ENCODE assay signal across 23 cellular contexts in the genomic region with DNA sequence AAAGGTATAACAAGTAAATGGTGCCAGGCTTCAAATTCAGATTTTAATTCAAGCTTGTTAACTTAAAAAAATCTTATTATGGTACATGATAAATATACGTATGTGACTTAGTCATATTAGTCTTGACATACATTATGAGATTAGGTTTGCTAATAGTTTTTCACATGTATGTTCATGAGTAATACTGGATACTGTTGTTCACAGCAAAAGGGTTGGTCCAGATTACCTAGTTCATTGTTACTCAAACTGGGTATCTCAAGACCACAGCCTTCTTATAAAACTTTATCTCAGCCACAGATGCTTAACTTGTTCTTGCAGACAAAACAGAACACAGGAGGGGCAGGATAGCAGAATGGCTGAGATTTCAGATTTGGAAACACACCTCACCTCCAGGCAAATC. TPM values are rescaled to one million over a fixed set of nuclear protein-coding genes. Genes with fewer than 3 reads are reported as not detected.
A peak's percentile ranks its signal among the peaks of the same experiment; 100 is the strongest.
DNase-seq lines count a peak whose midpoint lies in the region; ATAC-seq and FAIRE-seq lines count a peak whose summit lies in the region.
"Had no signal": no experiment of that assay in that cellular context is flagged by ENCODE, and none has a peak within 500 bp of the region (broad histone marks: within the 10 kb centered on the region; RNA-seq: fewer than 3 reads in every experiment).

No MANE protein-coding gene starts in this region.

- DNase-seq in activated CD4-positive, alpha-beta T cell treated with anti-CD3 and anti-CD28 coated beads for 36 hours: no peak
- no peak for DNase-seq in activated CD4-positive, alpha-beta T cell treated with anti-CD3 and anti-CD28 coated beads for 1 hour
- DNase-seq in amniotic epithelial cell (ENCODE audit: low read depth): peak; percentile 4
- no peak for DNase-seq in GM23248
- DNase-seq in GM19238 (ENCODE audit: insufficient read length, low spot score): no peak
- DNase-seq: Caco-2; CD4-positive, CD25-positive, alpha-beta regulatory T cell; CD8-positive, alpha-beta T cell; DMS 273 treated with DMSO at 0.1 percent for 48 hours; DMS79; EL; GDM1; H7; HCEC 1CT had no signal

- 98 to 100% methylated on average over 1 of the region's 1 CpG for WGBS in GM23248 (ENCODE audit: low coverage in 1 of 2, low lambda C conversion rate in 2 of 2, missing lambda C conversion rate in 2 of 2), 2 experiments

- H3K4me1 ChIP-seq in GM23248 (ENCODE audit: insufficient read depth): no peaks in the 10 kb centered on the region
- H3K4me1 ChIP-seq: BLaER1, Caco-2 had no signal

- H3K9me3 ChIP-seq in GM23248 (ENCODE audit: low read depth): no peaks in the 10 kb centered on the region
- H3K9me3 ChIP-seq: BLaER1, Caco-2 had no signal

- H3F3A ChIP-seq in GM23248 (ENCODE audit: insufficient read depth): no peaks in the 10 kb centered on the region

- no peak overlapping the region for H3K4me3 Mint-ChIP-seq in activated CD4-positive, alpha-beta T cell treated with anti-CD3 and anti-CD28 coated beads for 36 hours
- H3K4me3 Mint-ChIP-seq: B cell; CD4-positive, CD25-positive, alpha-beta regulatory T cell; CD8-positive, alpha-beta T cell had no signal

- CTCF ChIA-PET in activated CD4-positive, alpha-beta T cell treated with anti-CD3 and anti-CD28 coated beads for 36 hours (lab: Charles Lee): interaction anchor here (0.6 to 1.2 kb wide), 4 partner anchors 14 to 44 kb away, joined by 3 to 4 read pairs (median 3); no protein-coding TSS in a partner anchor

- no peak overlapping the region for H3K27ac Mint-ChIP-seq in activated CD4-positive, alpha-beta T cell treated with anti-CD3 and anti-CD28 coated beads for 36 hours
- H3K27ac Mint-ChIP-seq: B cell; CD8-positive, alpha-beta T cell had no signal

- no peak overlapping the region for H2AFZ ChIP-seq in GM23248

- POLR2A ChIA-PET in activated CD4-positive, alpha-beta T cell treated with anti-CD3 and anti-CD28 coated beads for 36 hours (lab: Charles Lee): interaction anchor here (0.6 kb wide), 1 partner anchor 811 kb away, joined by 4 read pairs; no protein-coding TSS in a partner anchor

- H3K27me3 ChIP-seq in GM23248 (replicated peaks; ENCODE audit: insufficient read depth): no peaks in the 10 kb centered on the region
- H3K27me3 ChIP-seq: BLaER1 had no signal

- H3K9me2 ChIP-seq in GM23248 (ENCODE audit: insufficient read depth): no peaks in the 10 kb centered on the region

- H3K36me3 ChIP-seq in GM23248 (ENCODE audit: low read depth): peaks cover 79% of the 10 kb centered on the region

- peak; percentile 39 for ATAC-seq in activated CD4-positive, alpha-beta T cell treated with anti-CD3 and anti-CD28 coated beads for 36 hours
- ATAC-seq: CD8-positive, alpha-beta T cell; GM12878 had no signal

- no peaks in the 10 kb centered on the region for H4K20me1 ChIP-seq in GM23248 (ENCODE audit: insufficient read depth)
- H4K20me1 ChIP-seq: BLaER1 had no signal

- H3K27ac ChIP-seq in GM23248: no peak overlapping the region
- H3K27ac ChIP-seq: 22Rv1, BLaER1, C4-2B had no signal

- peaks cover 6% of the 10 kb centered on the region for H3K4me1 Mint-ChIP-seq in activated CD4-positive, alpha-beta T cell treated with anti-CD3 and anti-CD28 coated beads for 36 hours
- H3K4me1 Mint-ChIP-seq: B cell had no signal

- no peaks in the 10 kb centered on the region for H3K27me3 Mint-ChIP-seq in activated CD4-positive, alpha-beta T cell treated with anti-CD3 and anti-CD28 coated beads for 36 hours
- H3K27me3 Mint-ChIP-seq: B cell; CD4-positive, CD25-positive, alpha-beta regulatory T cell had no signal

- intact Hi-C loops in activated CD4-positive, alpha-beta T cell treated with anti-CD3 and anti-CD28 coated beads for 36 hours (cut with DNase I, micrococcal nuclease): no loop called here

- H3K9ac ChIP-seq in GM23248: no peak overlapping the region
- H3K9ac ChIP-seq: BLaER1 had no signal

- no peak overlapping the region for H3K4me2 ChIP-seq in GM23248 (ENCODE audit: unreplicated experiment)
- H3K4me2 ChIP-seq: BLaER1 had no signal

- in situ Hi-C loops in GM23248 (cut with MboI): no loop called here

- H3K36me3 Mint-ChIP-seq in activated CD4-positive, alpha-beta T cell treated with anti-CD3 and anti-CD28 coated beads for 36 hours (ENCODE audit: low read depth): peaks cover 31% of the 10 kb centered on the region

- peak; percentile 5 for FAIRE-seq in islet of Langerhans (lab: Jason Lieb, UNC)
- FAIRE-seq: A204.1, GM12878, GM18507, H1 had no signal

- H3K9me3 Mint-ChIP-seq in activated CD4-positive, alpha-beta T cell treated with anti-CD3 and anti-CD28 coated beads for 36 hours (ENCODE audit: low read depth): no peaks in the 10 kb centered on the region
- H3K9me3 Mint-ChIP-seq: CD4-positive, CD25-positive, alpha-beta regulatory T cell; CD8-positive, alpha-beta T cell had no signal

- no peak overlapping the region for H3K4me3 ChIP-seq in GM23248
- H3K4me3 ChIP-seq: BLaER1, GM12878 had no signal

- no peaks in the 10 kb centered on the region for H3K79me2 ChIP-seq in GM23248 (ENCODE audit: insufficient read depth)

RNA-seq across cellular contexts. Expression of a gene that starts 26.8 kb away (rescaled TPM):
- total RNA-seq in activated CD4-positive, alpha-beta T cell treated with anti-CD3 and anti-CD28 coated beads for 36 hours: 10 to 100 TPM; 40.7 to 48.4 TPM
- 42.4 and 45.5 TPM in 2 replicates for total RNA-seq in GM23248 (2014; rRNA removed; shearing (Covaris generic))
- 43.3 and 49.2 TPM in 2 replicates for polyA plus RNA-seq in GM23248 (2016; fragmentation: Nextera tagmentation; extraction: Ambion mirVana)

RNA-seq across cellular contexts. Expression of a gene that starts 28.5 kb away (rescaled TPM):
- total RNA-seq in activated CD4-positive, alpha-beta T cell treated with anti-CD3 and anti-CD28 coated beads for 36 hours: 10 to 100 TPM; 72.6 to 78.6 TPM
- 30.7 and 31.2 TPM in 2 replicates for total RNA-seq in GM23248 (2014; rRNA removed; shearing (Covaris generic))
- 54.7 and 55.1 TPM in 2 replicates for polyA plus RNA-seq in GM23248 (2016; fragmentation: Nextera tagmentation; extraction: Ambion mirVana)
